ENCODE assay signal across 24 cellular contexts in genomic region chrX:78708830-78709229, GRCh38. TPM values are rescaled to one million over a fixed set of nuclear protein-coding genes. Genes with fewer than 3 reads are reported as not detected.
"Had no signal": no experiment of that assay in that cellular context is flagged by ENCODE, and none has a peak within 500 bp of the region (broad histone marks: within the 10 kb centered on the region; RNA-seq: fewer than 3 reads in every experiment).

No MANE protein-coding gene starts in this region.

- H3K4me1 ChIP-seq: left lung, right lobe of liver, spleen, tibial artery had no signal

- H3K4me1 Mint-ChIP-seq: activated CD4-positive, alpha-beta T cell treated with anti-CD3 and anti-CD28 coated beads, Interleukin-2, amount 10 ng/mL, durations not matched to agents 7 days and 5 days; activated naive CD4-positive, alpha-beta T cell treated with anti-CD3 and anti-CD28 coated beads, Interleukin-2, amount 10 ng/mL, durations not matched to agents 7 days and 5 days; activated naive CD8-positive, alpha-beta T cell treated with anti-CD3 and anti-CD28 coated beads, Interleukin-2, amount 50 U/mL, for 24 hours had no signal

- H3K36me3 Mint-ChIP-seq: activated naive CD4-positive, alpha-beta T cell treated with anti-CD3 and anti-CD28 coated beads, Interleukin-2, amount 10 ng/mL, durations not matched to agents 7 days and 5 days had no signal

- H3K4me3 Mint-ChIP-seq: activated CD4-positive, alpha-beta T cell treated with anti-CD3 and anti-CD28 coated beads, Interleukin-2, amount 10 ng/mL, durations not matched to agents 7 days and 5 days; activated CD8-positive, alpha-beta T cell treated with anti-CD3 and anti-CD28 coated beads, Interleukin-2, amount 10 ng/mL, durations not matched to agents 7 days and 5 days; activated naive CD4-positive, alpha-beta T cell treated with anti-CD3 and anti-CD28 coated beads, Interleukin-2, amount 10 ng/mL, durations not matched to agents 7 days and 5 days; activated naive CD8-positive, alpha-beta T cell treated with anti-CD3 and anti-CD28 coated beads, Interleukin-2, amount 50 U/mL, for 24 hours; activated T-cell treated with anti-CD3 and anti-CD28 coated beads, Interleukin-2, amount 50 U/mL, for 4 hours; dendritic cell treated with granulocyte-macrophage colony-stimulating factor and Interleukin-4, amounts not matched to agents 40 ng/mL and 50 ng/mL, for 4 days had no signal

- H3K27me3 ChIP-seq: right lobe of liver, spleen, tibial artery had no signal

- DNase-seq: activated CD4-positive, alpha-beta T cell treated with anti-CD3 and anti-CD28 coated beads, Interleukin-2, amount 10 ng/mL, durations not matched to agents 7 days and 5 days; activated CD8-positive, alpha-beta memory T cell treated with anti-CD3 and anti-CD28 coated beads, Interleukin-2, amount 50 U/mL, for 4 hours; activated CD8-positive, alpha-beta T cell treated with anti-CD3 and anti-CD28 coated beads, Interleukin-2, amount 10 ng/mL, durations not matched to agents 7 days and 5 days; activated effector memory CD4-positive, alpha-beta T cell treated with Interleukin-2 at 50 U/mL for 16 hours; activated naive CD4-positive, alpha-beta T cell treated with anti-CD3 and anti-CD28 coated beads, Interleukin-2, amount 10 ng/mL, durations not matched to agents 7 days and 5 days; activated naive CD8-positive, alpha-beta T cell treated with anti-CD3 and anti-CD28 coated beads, Interleukin-2, amount 50 U/mL, for 24 hours; activated T-cell treated with anti-CD3 and anti-CD28 coated beads, Interleukin-2, amount 50 U/mL, for 4 hours; anterior cingulate cortex; effector CD8-positive, alpha-beta T cell; left lung; spleen; stimulated activated naive CD4-positive, alpha-beta T cell had no signal

- H3K4me3 ChIP-seq: left lung, right lobe of liver, spleen, tibial artery had no signal

- FAIRE-seq: frontal cortex, keratinocyte had no signal

- H3K36me3 ChIP-seq: left lung, right lobe of liver, spleen, tibial artery had no signal

- H3K9me3 ChIP-seq: left lung, right lobe of liver, spleen, tibial artery had no signal

- H3K27ac ChIP-seq: left lung, right lobe of liver, spleen, tibial artery had no signal

- ATAC-seq: activated CD4-positive, CD25-positive, alpha-beta regulatory T cell treated with anti-CD3 and anti-CD28 coated beads, Interleukin-2, amount 50 U/mL, for 24 hours; activated CD8-positive, alpha-beta T cell treated with anti-CD3 and anti-CD28 coated beads, Interleukin-2, amount 10 ng/mL, durations not matched to agents 7 days and 5 days; activated naive CD8-positive, alpha-beta T cell treated with anti-CD3 and anti-CD28 coated beads, Interleukin-2, amount 50 U/mL, for 24 hours; activated T-cell treated with anti-CD3 and anti-CD28 coated beads, Interleukin-2, amount 50 U/mL, for 4 hours had no signal

- H3K27ac Mint-ChIP-seq: activated CD4-positive, alpha-beta T cell treated with anti-CD3 and anti-CD28 coated beads, Interleukin-2, amount 10 ng/mL, durations not matched to agents 7 days and 5 days; activated CD8-positive, alpha-beta T cell treated with anti-CD3 and anti-CD28 coated beads, Interleukin-2, amount 10 ng/mL, durations not matched to agents 7 days and 5 days; activated naive CD4-positive, alpha-beta T cell treated with anti-CD3 and anti-CD28 coated beads, Interleukin-2, amount 10 ng/mL, durations not matched to agents 7 days and 5 days; activated naive CD8-positive, alpha-beta T cell treated with anti-CD3 and anti-CD28 coated beads, Interleukin-2, amount 50 U/mL, for 24 hours; dendritic cell treated with granulocyte-macrophage colony-stimulating factor and Interleukin-4, amounts not matched to agents 40 ng/mL and 50 ng/mL, for 4 days had no signal

- H3K9me3 Mint-ChIP-seq: activated CD4-positive, alpha-beta T cell treated with anti-CD3 and anti-CD28 coated beads, Interleukin-2, amount 10 ng/mL, durations not matched to agents 7 days and 5 days; activated naive CD4-positive, alpha-beta T cell treated with anti-CD3 and anti-CD28 coated beads, Interleukin-2, amount 10 ng/mL, durations not matched to agents 7 days and 5 days; activated naive CD8-positive, alpha-beta T cell treated with anti-CD3 and anti-CD28 coated beads, Interleukin-2, amount 50 U/mL, for 24 hours; activated T-cell treated with anti-CD3 and anti-CD28 coated beads, Interleukin-2, amount 50 U/mL, for 4 hours; dendritic cell treated with granulocyte-macrophage colony-stimulating factor and Interleukin-4, amounts not matched to agents 40 ng/mL and 50 ng/mL, for 4 days had no signal

- H3K27me3 Mint-ChIP-seq: activated CD4-positive, alpha-beta T cell treated with anti-CD3 and anti-CD28 coated beads, Interleukin-2, amount 10 ng/mL, durations not matched to agents 7 days and 5 days; activated naive CD4-positive, alpha-beta T cell treated with anti-CD3 and anti-CD28 coated beads, Interleukin-2, amount 10 ng/mL, durations not matched to agents 7 days and 5 days; activated naive CD8-positive, alpha-beta T cell treated with anti-CD3 and anti-CD28 coated beads, Interleukin-2, amount 50 U/mL, for 24 hours; dendritic cell treated with granulocyte-macrophage colony-stimulating factor and Interleukin-4, amounts not matched to agents 40 ng/mL and 50 ng/mL, for 4 days had no signal

RNA-seq across cellular contexts. Expression of gene LPAR4, which starts 38.7 kb away (rescaled TPM):
- total RNA-seq: activated CD4-positive, alpha-beta T cell treated with anti-CD3 and anti-CD28 coated beads, Interleukin-2, amount 10 ng/mL, durations not matched to agents 7 days and 5 days; activated CD8-positive, alpha-beta T cell treated with anti-CD3 and anti-CD28 coated beads, Interleukin-2, amount 10 ng/mL, durations not matched to agents 7 days and 5 days; activated T-cell treated with anti-CD3 and anti-CD28 coated beads, Interleukin-2, amount 50 U/mL, for 4 hours; right lobe of liver; T-helper 1 cell treated with Interleukin-12 subunit alpha and Interleukin-12 subunit beta and Interleukin-4 antibody, amounts not matched to agents 30 ng/mL and 1 ng/mL, for 36 hours had no signal
- polyA plus RNA-seq: keratinocyte had no signal

RNA-seq across cellular contexts. Expression of gene RTL3, which starts 49.7 kb away (rescaled TPM):
- total RNA-seq: activated CD4-positive, alpha-beta T cell treated with anti-CD3 and anti-CD28 coated beads, Interleukin-2, amount 10 ng/mL, durations not matched to agents 7 days and 5 days; activated T-cell treated with anti-CD3 and anti-CD28 coated beads, Interleukin-2, amount 50 U/mL, for 4 hours; cerebellum; endothelial cell of umbilical vein; fibroblast of lung; frontal cortex; left lung; osteocyte; pulmonary artery endothelial cell; right lobe of liver; spleen; T-helper 1 cell treated with Interleukin-12 subunit alpha and Interleukin-12 subunit beta and Interleukin-4 antibody, amounts not matched to agents 30 ng/mL and 1 ng/mL, for 36 hours had no signal
- polyA plus RNA-seq: keratinocyte had no signal
